In the genomic region with DNA sequence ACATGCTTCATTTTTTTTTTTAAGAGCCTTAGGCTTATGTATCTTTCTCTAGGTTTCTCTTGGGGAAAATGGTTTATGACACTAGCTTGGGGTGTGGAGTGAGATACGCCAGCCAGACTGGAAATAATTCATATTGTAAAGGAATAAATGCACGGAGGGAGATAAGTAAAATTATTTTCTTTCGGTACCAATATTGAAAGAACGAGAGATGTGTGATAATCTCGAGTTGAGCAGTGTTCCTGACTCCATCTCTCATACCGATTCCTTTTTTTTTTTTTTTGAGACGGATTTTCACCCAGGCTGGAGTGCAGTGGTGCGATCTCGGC, we compare ENCODE assay signal across 8 cellular contexts. TPM values are rescaled to one million over a fixed set of nuclear protein-coding genes. Genes with fewer than 3 reads are reported as not detected.
DNase-seq lines count a peak whose midpoint lies in the region; ATAC-seq and TF ChIP-seq lines count a peak whose summit lies in the region.

No MANE protein-coding gene starts in this region.

- RAD21 ChIA-PET in HCT116 (lab: Charles Lee; ENCODE audit: low non-redundant PET in 1 of 2, low total read pairs in 2 of 2, uncharacterized antibody in 2 of 2, unreplicated experiment in 2 of 2): no interaction called here

- H4K20me1 ChIP-seq in HCT116 (ENCODE audit: insufficient read depth): peaks cover 7% of the 10 kb centered on the region; the same call in 1 of the 2 replicates

- 4% methylated on average over 9 of the region's 9 CpGs for WGBS in right cardiac atrium

- H3K27me3 Mint-ChIP-seq in activated CD4-positive, alpha-beta memory T cell treated with anti-CD3 and anti-CD28 coated beads for 36 hours: no peaks in the 10 kb centered on the region

- H3K9me3 ChIP-seq in HCT116 (ENCODE audit: control insufficient read depth in 1 of 2, insufficient read depth in 1 of 2, low read depth in 1 of 2, low read length in 2 of 2) (no peaks in the 10 kb centered on the region), right cardiac atrium (ENCODE audit: control insufficient read depth, low read length) (no peaks in the 10 kb centered on the region), skeletal muscle tissue (ENCODE audit: control insufficient read depth in 3 of 3, low read length in 3 of 3) (no peaks in the 10 kb centered on the region)

- H3K4me1 ChIP-seq in HCT116 (ENCODE audit: control insufficient read depth in 1 of 2, insufficient read depth in 2 of 2, low read length in 2 of 2): peaks cover 10 to 20% of the 10 kb centered on the region in 2 experiments
- H3K4me1 ChIP-seq in right cardiac atrium (ENCODE audit: control insufficient read depth, insufficient read depth, low read length): peaks cover 3% of the 10 kb centered on the region
- H3K4me1 ChIP-seq in skeletal muscle tissue (ENCODE audit: control insufficient read depth in 3 of 3, insufficient read depth in 3 of 3, low read length in 3 of 3): peaks cover 8 to 15% (median 14%) of the 10 kb centered on the region in 3 donors

- ATAC-seq in HCT116 (no peak), right cardiac atrium (no peak)

- H3K27ac Mint-ChIP-seq in activated CD4-positive, alpha-beta memory T cell treated with anti-CD3 and anti-CD28 coated beads for 36 hours: peak overlapping the region; percentile 98

- peak overlapping the region; percentile 98 for H3K4me3 Mint-ChIP-seq in activated CD4-positive, alpha-beta memory T cell treated with anti-CD3 and anti-CD28 coated beads for 36 hours

- TF ChIP-seq POLR2A in HCT116 (IDR thresholded peaks at IDR 0.05; ENCODE audit: borderline replicate concordance, extremely low read depth, insufficient read depth, insufficient read length): no peak

- DNase-seq in HCT116 (ENCODE audit: low read depth, low spot score): no peak
- DNase-seq in activated CD4-positive, alpha-beta memory T cell treated with anti-CD3 and anti-CD28 coated beads for 36 hours: no peak
- DNase-seq in right cardiac atrium: no peak
- DNase-seq in amniotic stem cell (lab: John Stamatoyannopoulos, UW): no peak
- no peak for DNase-seq in activated CD4-positive, alpha-beta T cell treated with anti-CD3 and anti-CD28 coated beads, Interleukin-2, amount 50 U/mL, for 48 hours
- DNase-seq in DMS 273 (lab: John Stamatoyannopoulos, UW; ENCODE audit: unreplicated experiment): no peak
- DNase-seq in RKO (ENCODE audit: low spot score): no peak

- no peaks in the 10 kb centered on the region for H3K9me2 ChIP-seq in HCT116 (ENCODE audit: insufficient read depth)

- no peak for TF ChIP-seq CTCF in HCT116 (IDR thresholded peaks at IDR 0.05 in 2 of 3, conservative IDR thresholded peaks at IDR 0.05 in 1 of 3; ENCODE audit: borderline replicate concordance in 1 of 3, insufficient read depth in 1 of 3, low read depth in 2 of 3, low read length in 2 of 3)

- TSS peak; percentile 46 for BruUV-seq in HCT116 (replicated peaks; lab: Mats Ljungman, UMichigan)

- peak overlapping the region; percentile 88 for H3K4me2 ChIP-seq in HCT116 (ENCODE audit: low read length)

- peaks cover 37% of the 10 kb centered on the region for H3K36me3 Mint-ChIP-seq in activated CD4-positive, alpha-beta memory T cell treated with anti-CD3 and anti-CD28 coated beads for 36 hours

- H3K4me1 Mint-ChIP-seq in activated CD4-positive, alpha-beta memory T cell treated with anti-CD3 and anti-CD28 coated beads for 36 hours (ENCODE audit: low read depth): peaks cover 60% of the 10 kb centered on the region

- H3K36me3 ChIP-seq in HCT116 (ENCODE audit: control insufficient read depth in 1 of 2, insufficient read depth in 2 of 2, low read length in 2 of 2) (no peaks in the 10 kb centered on the region), skeletal muscle tissue (ENCODE audit: control insufficient read depth in 3 of 3, insufficient read depth in 3 of 3, low read length in 3 of 3) (no peaks in the 10 kb centered on the region)

- POLR2A ChIA-PET in HCT116 (lab: Charles Lee): no interaction called here
- POLR2A ChIA-PET in activated CD4-positive, alpha-beta memory T cell treated with anti-CD3 and anti-CD28 coated beads for 36 hours (lab: Charles Lee): interaction anchor here (0.6 to 3.4 kb wide), 5 partner anchors 10 to 51 kb away, joined by 3 to 20 read pairs (median 5); no protein-coding TSS in a partner anchor

- intact Hi-C loops in HCT116 (cut with micrococcal nuclease): no loop called here
- intact Hi-C loops in activated CD4-positive, alpha-beta memory T cell treated with anti-CD3 and anti-CD28 coated beads for 36 hours (cut with micrococcal nuclease): loop anchor here (1.0 to 5.0 kb wide), 6 partner anchors 21 to 975 kb away; a partner anchor contains a TSS
- intact Hi-C loops in right cardiac atrium (cut with DNase I): no loop called here

- H3K4me3 ChIP-seq in HCT116 (replicated peaks in 1 of 2; ENCODE audit: low read depth in 1 of 2, low read length in 2 of 2) (peak overlapping the region; percentile 73 to 87), right cardiac atrium (ENCODE audit: low read length) (peak overlapping the region; percentile 92), skeletal muscle tissue (ENCODE audit: low read length in 3 of 3) (peak overlapping the region; percentile 77 to 89 (median 86))

- H3K27ac ChIP-seq in HCT116 (ENCODE audit: low read depth, low read length) (peak overlapping the region; percentile 80), right cardiac atrium (ENCODE audit: low read length) (no peak overlapping the region), skeletal muscle tissue (ENCODE audit: low read depth, low read length) (no peak overlapping the region)

- no peaks in the 10 kb centered on the region for H3K9me3 Mint-ChIP-seq in activated CD4-positive, alpha-beta memory T cell treated with anti-CD3 and anti-CD28 coated beads for 36 hours

- H3K9ac ChIP-seq in HCT116 (ENCODE audit: low read length) (peak overlapping the region; percentile 89), skeletal muscle tissue (ENCODE audit: low read depth in 1 of 3, low read length in 3 of 3) (peak overlapping the region; percentile 77 to 84 (median 82))

- CTCF ChIA-PET in HCT116 (lab: Charles Lee): no interaction called here
- CTCF ChIA-PET in activated CD4-positive, alpha-beta memory T cell treated with anti-CD3 and anti-CD28 coated beads for 36 hours (lab: Charles Lee): interaction anchor here (0.7 to 2.4 kb wide), 7 partner anchors 9 to 83 kb away, joined by 3 to 16 read pairs (median 4); no protein-coding TSS in a partner anchor

- H3K27me3 ChIP-seq in HCT116 (ENCODE audit: insufficient read depth, low read length): no peaks in the 10 kb centered on the region
- H3K27me3 ChIP-seq in right cardiac atrium (ENCODE audit: control insufficient read depth, insufficient read depth): no peaks in the 10 kb centered on the region
- H3K27me3 ChIP-seq in skeletal muscle tissue (ENCODE audit: control insufficient read depth in 3 of 3, insufficient read depth in 3 of 3, low read length in 3 of 3): no peaks in the 10 kb centered on the region

- H3K79me2 ChIP-seq in HCT116 (ENCODE audit: insufficient read depth, low read length): peaks cover 61% of the 10 kb centered on the region

- no peak overlapping the region for H2AFZ ChIP-seq in HCT116 (ENCODE audit: low read depth, low read length, poor library complexity, severe bottlenecking)

- no peak for TF ChIP-seq RAD21 in HCT116 (IDR thresholded peaks at IDR 0.05; ENCODE audit: low read depth)

TF ChIP-seq in HCT116, 20 proteins besides CTCF, POLR2A, EP300 and RAD21:
- TF ChIP-seq, protein P1, sequence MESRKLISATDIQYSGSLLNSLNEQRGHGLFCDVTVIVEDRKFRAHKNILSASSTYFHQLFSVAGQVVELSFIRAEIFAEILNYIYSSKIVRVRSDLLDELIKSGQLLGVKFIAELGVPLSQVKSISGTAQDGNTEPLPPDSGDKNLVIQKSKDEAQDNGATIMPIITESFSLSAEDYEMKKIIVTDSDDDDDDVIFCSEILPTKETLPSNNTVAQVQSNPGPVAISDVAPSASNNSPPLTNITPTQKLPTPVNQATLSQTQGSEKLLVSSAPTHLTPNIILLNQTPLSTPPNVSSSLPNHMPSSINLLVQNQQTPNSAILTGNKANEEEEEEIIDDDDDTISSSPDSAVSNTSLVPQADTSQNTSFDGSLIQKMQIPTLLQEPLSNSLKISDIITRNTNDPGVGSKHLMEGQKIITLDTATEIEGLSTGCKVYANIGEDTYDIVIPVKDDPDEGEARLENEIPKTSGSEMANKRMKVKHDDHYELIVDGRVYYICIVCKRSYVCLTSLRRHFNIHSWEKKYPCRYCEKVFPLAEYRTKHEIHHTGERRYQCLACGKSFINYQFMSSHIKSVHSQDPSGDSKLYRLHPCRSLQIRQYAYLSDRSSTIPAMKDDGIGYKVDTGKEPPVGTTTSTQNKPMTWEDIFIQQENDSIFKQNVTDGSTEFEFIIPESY (IDR thresholded peaks at IDR 0.05; ENCODE audit: extremely low read depth, insufficient replicate concordance, low read length): no peak
- TF ChIP-seq CBX3 (IDR thresholded peaks at IDR 0.05; ENCODE audit: low read depth) (no peak), ZNF274 (IDR thresholded peaks at IDR 0.05; ENCODE audit: low read depth, low read length) (no peak), EZH2phosphoT487 (IDR thresholded peaks at IDR 0.05; ENCODE audit: borderline replicate concordance) (no peak), CEBPB (IDR thresholded peaks at IDR 0.05; ENCODE audit: low read depth) (no peak), ELF1 (IDR thresholded peaks at IDR 0.05; ENCODE audit: borderline replicate concordance, low read depth) (no peak)
TF ChIP-seq in HCT116: peak in this region for 0.

RNA-seq across cellular contexts. Expression of a gene that starts 1.3 kb away (rescaled TPM):
- total RNA-seq in HCT116 (2021; ENCODE audit: unreplicated experiment) (42.9 TPM), right cardiac atrium (10 to 100 TPM; 12.9 to 15.5 (median 14.7) TPM), skeletal muscle tissue (30.3 TPM)
- polyA plus RNA-seq in HCT116 (2012): 12.5 and 19.4 TPM in 2 replicates
- total RNA-seq in activated CD4-positive, alpha-beta memory T cell treated with anti-CD3 and anti-CD28 coated beads for 36 hours: 100 to 1,000 TPM; 209 TPM
- polyA plus RNA-seq in right cardiac atrium: 2.7 TPM
